ENCODE assay signal across 13 cellular contexts in genomic region chr2:214543386-214543955, GRCh38.
DNase-seq lines count a peak whose midpoint lies in the region; ATAC-seq and TF ChIP-seq lines count a peak whose summit lies in the region.
"Had no signal": no experiment of that assay in that cellular context is flagged by ENCODE, and none has a peak within 500 bp of the region (broad histone marks: within the 10 kb centered on the region; RNA-seq: fewer than 3 reads in every experiment).

No MANE protein-coding gene starts in this region.

- in situ Hi-C loops in mammary epithelial cell (cut with MboI; ENCODE audit: low sequenced_read_pairs in 2 of 2): no loop called here

- 4% methylated on average over 2 of the region's 2 CpGs for WGBS in mammary epithelial cell (ENCODE audit: low coverage, missing lambda C conversion rate)
- 26 to 33% methylated on average over 2 of the region's 2 CpGs for WGBS in body of pancreas, 2 donors

- peak overlapping the region; percentile 73 for H2AFZ ChIP-seq in mammary epithelial cell (ENCODE audit: low read depth, low read length)

- BruUV-seq in mammary epithelial cell (replicated peaks; lab: Mats Ljungman, UMichigan): no TSS peak

- H3K27ac ChIP-seq in mammary epithelial cell (ENCODE audit: insufficient read depth, low read depth, low read length) (peak overlapping the region; percentile 72), body of pancreas (no peak overlapping the region)
- H3K27ac ChIP-seq: neutrophil had no signal

- H3K27me3 ChIP-seq in mammary epithelial cell (ENCODE audit: insufficient read depth, low read length): no peaks in the 10 kb centered on the region
- H3K27me3 ChIP-seq in body of pancreas: no peaks in the 10 kb centered on the region
- H3K27me3 ChIP-seq: neutrophil had no signal

- H3K4me3 ChIP-seq in mammary epithelial cell (replicated peaks in 1 of 3; ENCODE audit: insufficient read depth in 1 of 3, low read depth in 2 of 3, low read length in 3 of 3) (no peak overlapping the region), skeletal muscle cell (ENCODE audit: low read depth, low read length) (no peak overlapping the region), body of pancreas (no peak overlapping the region)

- no peaks in the 10 kb centered on the region for H4K20me1 ChIP-seq in mammary epithelial cell (ENCODE audit: insufficient read depth, low read length)

- CTCF ChIA-PET in mammary epithelial cell (lab: Charles Lee; ENCODE audit: low non-redundant PET): no interaction called here

- DNase-seq in HCEC 1CT: peak; percentile 74
- DNase-seq in NCI-H2171 (lab: John Stamatoyannopoulos, UW): peak; percentile 75
- DNase-seq in mammary epithelial cell: peak; percentile 69
- peak; percentile 7 for DNase-seq in skeletal muscle cell (ENCODE audit: low read depth)
- no peak for DNase-seq in body of pancreas
- DNase-seq in sciatic nerve (ENCODE audit: low spot score): no peak
- DNase-seq in activated CD4-positive, alpha-beta T cell treated with anti-CD3 and anti-CD28 coated beads, Interleukin-2, amount 50 U/mL, for 4 hours: no peak
- DNase-seq: activated CD4-positive, alpha-beta T cell treated with anti-CD3 and anti-CD28 coated beads for 1 hour; NCI-H1930; SIG-M5; stimulated activated CD4-positive, alpha-beta T cell treated with anti-CD3 and anti-CD28 coated beads, Interleukin-15, amount 100 ng/mL, for 24 hours had no signal

- dilution Hi-C loops in mammary epithelial cell (cut with HindIII; ENCODE audit: low sequenced_read_pairs): no loop called here

- H3K9me3 ChIP-seq in mammary epithelial cell (replicated peaks; ENCODE audit: insufficient read depth, low read length) (no peaks in the 10 kb centered on the region), body of pancreas (no peaks in the 10 kb centered on the region)
- H3K9me3 ChIP-seq: neutrophil had no signal

- intact Hi-C loops in mammary epithelial cell (cut with micrococcal nuclease): loop anchor here (10.0 kb wide), 1 partner anchor 261 kb away; the partner anchor contains the start of gene BARD1
- intact Hi-C loops in body of pancreas (cut with DNase I): no loop called here
- intact Hi-C loops in sciatic nerve (cut with DNase I): no loop called here

- H3K4me1 ChIP-seq in mammary epithelial cell (ENCODE audit: insufficient read depth, low read length): peaks cover 25% of the 10 kb centered on the region
- H3K4me1 ChIP-seq in body of pancreas: no peaks in the 10 kb centered on the region

- TF ChIP-seq CTCF in mammary epithelial cell (conservative IDR thresholded peaks at IDR 0.05 in 1 of 2, IDR thresholded peaks at IDR 0.05 in 1 of 2; ENCODE audit: extremely low read depth in 1 of 2, insufficient read depth in 1 of 2, low read depth in 1 of 2, low read length in 2 of 2) (no peak), body of pancreas (IDR thresholded peaks at IDR 0.05) (no peak)

- peak overlapping the region; percentile 34 for H3K4me2 ChIP-seq in mammary epithelial cell (ENCODE audit: insufficient read depth, low read depth, low read length)

- H3K9ac ChIP-seq in mammary epithelial cell (ENCODE audit: insufficient read depth, low read length): no peak overlapping the region

- no peaks in the 10 kb centered on the region for H3K36me3 ChIP-seq in mammary epithelial cell (ENCODE audit: insufficient read depth, low read length)
- no peaks in the 10 kb centered on the region for H3K36me3 ChIP-seq in body of pancreas (replicated peaks in 1 of 2; ENCODE audit: insufficient read depth in 1 of 2, low read depth in 2 of 2)
- H3K36me3 ChIP-seq: neutrophil had no signal

- H3K79me2 ChIP-seq in mammary epithelial cell (ENCODE audit: insufficient read depth, low read length): no peaks in the 10 kb centered on the region

- ATAC-seq in body of pancreas (no peak), sciatic nerve (no peak)
- ATAC-seq: left colon had no signal

- no peak for TF ChIP-seq POLR2A in body of pancreas (IDR thresholded peaks at IDR 0.05)

Comparison
In these comparisons a context has a peak if more than half of its experiments do, and no peak if none do; other contexts are left out.
1. DNase-seq: peak in HCEC 1CT (single experiment), NCI-H2171 (single experiment), mammary epithelial cell (single experiment) and skeletal muscle cell (single experiment); none in body of pancreas (0 of 4), sciatic nerve (single experiment) and activated CD4-positive, alpha-beta T cell treated with anti-CD3 and anti-CD28 coated beads, Interleukin-2, amount 50 U/mL, for 4 hours (0 of 2).